ENCODE assay signal across 14 cellular contexts in the genomic region with DNA sequence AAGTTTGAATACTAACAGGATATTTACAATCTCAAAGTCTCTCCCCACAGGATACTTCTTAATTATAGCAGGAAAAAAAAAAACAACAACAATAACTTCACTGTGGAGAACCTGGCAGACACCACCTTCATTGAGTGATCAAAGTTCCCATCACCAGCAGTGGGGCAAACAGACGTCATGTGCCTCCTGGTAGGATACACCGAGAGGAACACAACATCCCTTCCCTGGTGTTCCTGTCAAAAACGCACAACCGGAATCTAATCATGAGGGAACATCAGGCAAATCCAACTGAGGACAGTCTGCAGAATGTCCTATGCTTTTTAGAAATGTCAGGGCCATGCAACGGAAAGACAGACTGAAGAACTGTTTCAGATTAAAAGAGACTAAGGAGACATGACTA.
DNase-seq lines count a peak whose midpoint lies in the region; ATAC-seq and TF ChIP-seq lines count a peak whose summit lies in the region.
"Had no signal": no experiment of that assay in that cellular context is flagged by ENCODE, and none has a peak within 500 bp of the region (broad histone marks: within the 10 kb centered on the region; RNA-seq: fewer than 3 reads in every experiment).

No MANE protein-coding gene starts in this region.

- H3K36me3 ChIP-seq in body of pancreas (replicated peaks in 1 of 2; ENCODE audit: insufficient read depth in 1 of 2, low read depth in 2 of 2) (no peaks in the 10 kb centered on the region), prostate gland (no peaks in the 10 kb centered on the region)

- in situ Hi-C loops in SK-MEL-5 (cut with HindIII; ENCODE audit: low pct_unique_long_range_greater_than_20kb, low sequenced_read_pairs) = no loop called here

- 66 to 70% methylated on average over 5 of the region's 5 CpGs for WGBS in body of pancreas, 2 donors
- WGBS in prostate gland = 37% methylated on average over 5 of the region's 5 CpGs

- no peaks in the 10 kb centered on the region for H3K27me3 ChIP-seq in body of pancreas
- no peaks in the 10 kb centered on the region for H3K27me3 ChIP-seq in prostate gland (replicated peaks; ENCODE audit: insufficient read depth)

- H3K9me3 ChIP-seq in body of pancreas = no peaks in the 10 kb centered on the region
- no peaks in the 10 kb centered on the region for H3K9me3 ChIP-seq in prostate gland
- H3K9me3 ChIP-seq: Caco-2, HAP-1 had no signal

- H3K4me3 ChIP-seq in body of pancreas (no peak overlapping the region), prostate gland (no peak overlapping the region)
- H3K4me3 ChIP-seq: GM23248, HAP-1 had no signal

- peak; percentile 7 for DNase-seq in SK-MEL-5 (ENCODE audit: low read depth, low spot score)
- DNase-seq in body of pancreas = no peak
- peak; percentile 40 for DNase-seq in mucosa of gallbladder (ENCODE audit: low spot score)
- DNase-seq in prostate gland (ENCODE audit: low spot score) = peak; percentile 54
- no peak for DNase-seq in cerebellar cortex (ENCODE audit: low spot score)
- no peak for DNase-seq in AG08395 (ENCODE audit: low spot score)
- DNase-seq: ACHN; AML-193; Caco-2; CD4-positive, alpha-beta T cell; GM23248 had no signal

- no peak for TF ChIP-seq POLR2A in body of pancreas (IDR thresholded peaks at IDR 0.05)
- no peak for TF ChIP-seq POLR2A in prostate gland (IDR thresholded peaks at IDR 0.05)

- TF ChIP-seq CTCF in body of pancreas (IDR thresholded peaks at IDR 0.05) (no peak), prostate gland (IDR thresholded peaks at IDR 0.05) (no peak)

- no peak overlapping the region for H3K27ac ChIP-seq in body of pancreas
- peak overlapping the region in 1 of 2 donors; percentile 69 for H3K27ac ChIP-seq in prostate gland
- H3K27ac ChIP-seq: C4-2B, GM23248 had no signal

- intact Hi-C loops in body of pancreas (cut with DNase I) = no loop called here
- intact Hi-C loops in prostate gland (cut with DNase I) = no loop called here

- peak; percentile 18 for ATAC-seq in body of pancreas
- no peak for ATAC-seq in HG02970 (IDR thresholded peaks at IDR 0.05; ENCODE audit: low FRiP score, unreplicated experiment)

- H3K4me1 ChIP-seq in body of pancreas = peaks cover 3% of the 10 kb centered on the region
- peaks cover 12% of the 10 kb centered on the region for H3K4me1 ChIP-seq in prostate gland (replicated peaks)
- H3K4me1 ChIP-seq: Caco-2, HAP-1 had no signal

Comparison
In these comparisons a context has a peak if more than half of its experiments do, and no peak if none do; other contexts are left out.
1. DNase-seq: peak in SK-MEL-5 (single experiment), mucosa of gallbladder (single experiment) and prostate gland (single experiment); none in body of pancreas (0 of 4), cerebellar cortex (single experiment) and AG08395 (single experiment).